Comparison of ENCODE assay signal across 8 cellular contexts in the genomic region with DNA sequence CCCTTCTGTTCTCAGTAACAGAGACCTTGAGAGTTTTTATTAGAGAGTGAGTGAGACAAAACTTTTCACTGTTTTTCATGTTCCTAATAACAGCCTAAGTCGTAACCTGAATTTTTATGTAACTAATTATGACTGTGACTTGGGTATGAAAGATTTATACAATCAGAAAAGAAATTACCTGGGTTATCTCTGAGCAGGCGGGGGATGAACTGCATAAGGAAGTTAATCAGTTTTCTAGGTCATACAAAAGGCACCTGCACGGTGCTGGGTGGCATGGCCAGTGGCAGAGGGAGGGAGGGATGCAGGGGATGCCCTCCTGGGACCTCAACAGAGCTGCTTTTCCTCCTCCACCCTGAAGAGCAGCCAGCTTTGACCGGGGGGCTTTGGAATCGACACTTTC.
"Had no signal": no experiment of that assay in that cellular context is flagged by ENCODE, and none has a peak within 500 bp of the region (broad histone marks: within the 10 kb centered on the region; RNA-seq: fewer than 3 reads in every experiment).

No MANE protein-coding gene starts in this region.

- H3K4me3 Mint-ChIP-seq: H9, IgD-negative memory B cell had no signal

- H3K9me3 Mint-ChIP-seq: H9, IgD-negative memory B cell had no signal

- H2AFZ ChIP-seq: GM23248 had no signal

- H3K4me3 ChIP-seq: GM23248 had no signal

- H3K27ac Mint-ChIP-seq: H9, IgD-negative memory B cell had no signal

- H3K4me2 ChIP-seq: KMS-11 had no signal

- H3K27ac ChIP-seq: GM23248, HL-60, KMS-11 had no signal

- H3K9ac ChIP-seq: GM23248, KMS-11 had no signal

- ATAC-seq: HepG2 had no signal

- DNase-seq: H9, HCEC 1CT, KBM-7 had no signal

- H3K4me1 Mint-ChIP-seq: IgD-negative memory B cell had no signal
